In the genomic region with DNA sequence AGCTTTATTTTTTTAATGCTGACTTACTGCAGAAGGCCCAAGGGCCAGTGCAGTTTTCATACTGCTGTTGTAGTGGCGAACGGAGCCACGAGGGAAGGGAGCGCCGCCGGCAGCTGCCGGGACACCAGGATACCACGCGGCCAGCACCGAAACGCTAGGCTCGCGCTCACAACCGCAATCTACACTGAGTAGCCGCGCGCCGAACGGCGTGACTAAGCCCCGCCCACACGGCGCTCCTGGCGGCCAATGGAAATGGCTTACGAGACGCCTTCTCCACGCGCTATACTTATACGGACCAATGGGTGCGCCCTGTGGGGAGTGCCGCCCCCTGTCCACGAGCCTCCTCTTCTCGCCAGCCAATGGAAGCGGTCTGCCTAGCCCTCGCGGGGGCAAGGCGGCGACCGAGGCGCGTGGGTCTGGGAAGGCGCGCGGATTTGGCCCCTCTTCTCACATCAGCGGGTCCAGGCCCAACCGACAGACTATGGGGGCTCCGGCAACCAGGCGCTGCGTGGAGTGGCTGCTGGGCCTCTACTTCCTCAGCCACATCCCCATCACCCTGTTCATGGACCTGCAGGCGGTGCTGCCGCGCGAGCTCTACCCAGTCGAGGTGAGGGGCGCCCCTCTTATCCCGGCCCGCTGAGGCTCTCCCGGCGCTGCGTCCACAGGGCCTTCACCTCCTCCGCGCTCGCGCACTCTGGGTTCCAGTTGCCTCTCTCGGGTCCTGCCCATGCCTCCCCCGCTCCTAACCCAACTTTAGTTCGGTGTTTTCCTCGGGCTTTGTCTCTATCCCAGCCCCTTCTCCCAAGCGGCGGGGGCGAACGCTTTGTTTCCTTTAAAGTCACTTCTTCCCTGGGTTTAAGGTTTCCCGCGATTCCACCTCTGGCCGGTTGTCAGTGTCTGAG, we compare ENCODE assay signal across 1 cellular context.
TF ChIP-seq lines count a peak whose summit lies in the region.

A gene (plus strand): TSS at position 442 of the 902 bp plus-strand sequence. CDS start 40 bp downstream, at position 482.

TF ChIP-seq in WTC11, 78 proteins besides CTCF, POLR2A, EP300 and RAD21 (continued from another document and continues in another):
- TF ChIP-seq, protein P1, sequence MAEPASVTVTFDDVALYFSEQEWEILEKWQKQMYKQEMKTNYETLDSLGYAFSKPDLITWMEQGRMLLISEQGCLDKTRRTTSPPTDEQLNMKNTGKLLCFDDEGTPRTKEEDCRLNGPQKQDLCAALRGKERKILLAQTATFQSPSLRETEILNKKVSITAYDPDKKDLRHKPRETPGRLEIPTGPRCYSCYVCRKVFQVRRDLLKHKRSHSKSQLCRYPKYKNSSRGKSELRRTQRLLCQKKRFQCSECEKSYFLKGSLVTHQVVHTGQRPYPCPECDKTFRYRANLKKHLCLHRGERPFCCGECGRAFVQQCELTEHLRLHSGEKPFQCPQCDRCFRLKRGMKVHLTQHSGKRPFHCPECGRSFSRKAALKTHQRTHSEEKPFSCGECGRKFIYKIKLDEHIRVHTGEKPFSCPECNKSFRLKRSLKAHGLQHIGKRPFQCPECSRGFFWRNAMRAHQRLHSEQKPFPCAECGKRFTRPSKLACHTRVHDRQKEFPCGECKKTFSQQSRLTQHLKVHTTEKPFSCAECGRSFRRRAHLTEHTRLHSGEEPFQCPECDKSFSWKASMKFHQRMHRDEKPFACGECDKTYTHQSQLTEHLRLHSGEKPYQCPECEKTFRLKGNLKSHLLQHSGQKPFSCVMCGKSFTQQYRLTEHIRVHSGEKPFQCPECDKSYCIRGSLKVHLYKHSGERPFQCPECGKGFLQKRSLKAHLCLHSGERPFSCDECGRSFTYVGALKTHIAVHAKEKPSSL (CRISPR knock-in tag; conservative IDR thresholded peaks at IDR 0.05), result no peak
- TF ChIP-seq RORB (CRISPR knock-in tag; IDR thresholded peaks at IDR 0.05) (no peak), FOXJ3 (CRISPR knock-in tag; IDR thresholded peaks at IDR 0.05; ENCODE audit: borderline replicate concordance) (no peak), ZNF121 (CRISPR knock-in tag; IDR thresholded peaks at IDR 0.05) (no peak), GABPB1 (CRISPR knock-in tag; IDR thresholded peaks at IDR 0.05) (no peak), SOX15 (CRISPR knock-in tag; IDR thresholded peaks at IDR 0.05) (no peak), ELF4 (CRISPR knock-in tag; IDR thresholded peaks at IDR 0.05; ENCODE audit: low read depth) (no peak), TEAD1 (CRISPR knock-in tag; IDR thresholded peaks at IDR 0.05) (peak; percentile 60), IRF2 (CRISPR knock-in tag; IDR thresholded peaks at IDR 0.05; ENCODE audit: borderline replicate concordance, low read depth) (no peak), SMAD3 (CRISPR knock-in tag; IDR thresholded peaks at IDR 0.05; ENCODE audit: borderline replicate concordance) (peak; percentile 14; the same call in 1 of the 2 replicates), NFYB (CRISPR knock-in tag; conservative IDR thresholded peaks at IDR 0.05; ENCODE audit: low read depth) (peak; percentile 95), TEAD4 (CRISPR knock-in tag; IDR thresholded peaks at IDR 0.05) (peak; percentile 39; the same call in 1 of the 2 replicates), PRRX2 (CRISPR knock-in tag; IDR thresholded peaks at IDR 0.05) (no peak), GRHL2 (CRISPR knock-in tag; IDR thresholded peaks at IDR 0.05; ENCODE audit: insufficient replicate concordance, severe bottlenecking) (no peak)
- TF ChIP-seq, protein P2, sequence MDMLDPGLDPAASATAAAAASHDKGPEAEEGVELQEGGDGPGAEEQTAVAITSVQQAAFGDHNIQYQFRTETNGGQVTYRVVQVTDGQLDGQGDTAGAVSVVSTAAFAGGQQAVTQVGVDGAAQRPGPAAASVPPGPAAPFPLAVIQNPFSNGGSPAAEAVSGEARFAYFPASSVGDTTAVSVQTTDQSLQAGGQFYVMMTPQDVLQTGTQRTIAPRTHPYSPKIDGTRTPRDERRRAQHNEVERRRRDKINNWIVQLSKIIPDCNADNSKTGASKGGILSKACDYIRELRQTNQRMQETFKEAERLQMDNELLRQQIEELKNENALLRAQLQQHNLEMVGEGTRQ (CRISPR knock-in tag; IDR thresholded peaks at IDR 0.05), result 0 out of 2 replicates have a peak, but pooled peaks have one; percentile 42
- TF ChIP-seq, protein P3, sequence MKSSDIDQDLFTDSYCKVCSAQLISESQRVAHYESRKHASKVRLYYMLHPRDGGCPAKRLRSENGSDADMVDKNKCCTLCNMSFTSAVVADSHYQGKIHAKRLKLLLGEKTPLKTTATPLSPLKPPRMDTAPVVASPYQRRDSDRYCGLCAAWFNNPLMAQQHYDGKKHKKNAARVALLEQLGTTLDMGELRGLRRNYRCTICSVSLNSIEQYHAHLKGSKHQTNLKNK (CRISPR knock-in tag; IDR thresholded peaks at IDR 0.05), result no peak
- TF ChIP-seq, protein P4, sequence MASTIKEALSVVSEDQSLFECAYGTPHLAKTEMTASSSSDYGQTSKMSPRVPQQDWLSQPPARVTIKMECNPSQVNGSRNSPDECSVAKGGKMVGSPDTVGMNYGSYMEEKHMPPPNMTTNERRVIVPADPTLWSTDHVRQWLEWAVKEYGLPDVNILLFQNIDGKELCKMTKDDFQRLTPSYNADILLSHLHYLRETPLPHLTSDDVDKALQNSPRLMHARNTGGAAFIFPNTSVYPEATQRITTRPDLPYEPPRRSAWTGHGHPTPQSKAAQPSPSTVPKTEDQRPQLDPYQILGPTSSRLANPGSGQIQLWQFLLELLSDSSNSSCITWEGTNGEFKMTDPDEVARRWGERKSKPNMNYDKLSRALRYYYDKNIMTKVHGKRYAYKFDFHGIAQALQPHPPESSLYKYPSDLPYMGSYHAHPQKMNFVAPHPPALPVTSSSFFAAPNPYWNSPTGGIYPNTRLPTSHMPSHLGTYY (CRISPR knock-in tag; IDR thresholded peaks at IDR 0.05), result no peak
- TF ChIP-seq, protein P5, sequence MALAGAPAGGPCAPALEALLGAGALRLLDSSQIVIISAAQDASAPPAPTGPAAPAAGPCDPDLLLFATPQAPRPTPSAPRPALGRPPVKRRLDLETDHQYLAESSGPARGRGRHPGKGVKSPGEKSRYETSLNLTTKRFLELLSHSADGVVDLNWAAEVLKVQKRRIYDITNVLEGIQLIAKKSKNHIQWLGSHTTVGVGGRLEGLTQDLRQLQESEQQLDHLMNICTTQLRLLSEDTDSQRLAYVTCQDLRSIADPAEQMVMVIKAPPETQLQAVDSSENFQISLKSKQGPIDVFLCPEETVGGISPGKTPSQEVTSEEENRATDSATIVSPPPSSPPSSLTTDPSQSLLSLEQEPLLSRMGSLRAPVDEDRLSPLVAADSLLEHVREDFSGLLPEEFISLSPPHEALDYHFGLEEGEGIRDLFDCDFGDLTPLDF (CRISPR knock-in tag; IDR thresholded peaks at IDR 0.05), result no peak; the same call in 1 of the 2 replicates
- TF ChIP-seq, protein P6, sequence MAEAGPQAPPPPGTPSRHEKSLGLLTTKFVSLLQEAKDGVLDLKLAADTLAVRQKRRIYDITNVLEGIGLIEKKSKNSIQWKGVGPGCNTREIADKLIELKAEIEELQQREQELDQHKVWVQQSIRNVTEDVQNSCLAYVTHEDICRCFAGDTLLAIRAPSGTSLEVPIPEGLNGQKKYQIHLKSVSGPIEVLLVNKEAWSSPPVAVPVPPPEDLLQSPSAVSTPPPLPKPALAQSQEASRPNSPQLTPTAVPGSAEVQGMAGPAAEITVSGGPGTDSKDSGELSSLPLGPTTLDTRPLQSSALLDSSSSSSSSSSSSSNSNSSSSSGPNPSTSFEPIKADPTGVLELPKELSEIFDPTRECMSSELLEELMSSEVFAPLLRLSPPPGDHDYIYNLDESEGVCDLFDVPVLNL (CRISPR knock-in tag; IDR thresholded peaks at IDR 0.05; ENCODE audit: borderline replicate concordance, low read depth), result no peak
- TF ChIP-seq, protein P7, sequence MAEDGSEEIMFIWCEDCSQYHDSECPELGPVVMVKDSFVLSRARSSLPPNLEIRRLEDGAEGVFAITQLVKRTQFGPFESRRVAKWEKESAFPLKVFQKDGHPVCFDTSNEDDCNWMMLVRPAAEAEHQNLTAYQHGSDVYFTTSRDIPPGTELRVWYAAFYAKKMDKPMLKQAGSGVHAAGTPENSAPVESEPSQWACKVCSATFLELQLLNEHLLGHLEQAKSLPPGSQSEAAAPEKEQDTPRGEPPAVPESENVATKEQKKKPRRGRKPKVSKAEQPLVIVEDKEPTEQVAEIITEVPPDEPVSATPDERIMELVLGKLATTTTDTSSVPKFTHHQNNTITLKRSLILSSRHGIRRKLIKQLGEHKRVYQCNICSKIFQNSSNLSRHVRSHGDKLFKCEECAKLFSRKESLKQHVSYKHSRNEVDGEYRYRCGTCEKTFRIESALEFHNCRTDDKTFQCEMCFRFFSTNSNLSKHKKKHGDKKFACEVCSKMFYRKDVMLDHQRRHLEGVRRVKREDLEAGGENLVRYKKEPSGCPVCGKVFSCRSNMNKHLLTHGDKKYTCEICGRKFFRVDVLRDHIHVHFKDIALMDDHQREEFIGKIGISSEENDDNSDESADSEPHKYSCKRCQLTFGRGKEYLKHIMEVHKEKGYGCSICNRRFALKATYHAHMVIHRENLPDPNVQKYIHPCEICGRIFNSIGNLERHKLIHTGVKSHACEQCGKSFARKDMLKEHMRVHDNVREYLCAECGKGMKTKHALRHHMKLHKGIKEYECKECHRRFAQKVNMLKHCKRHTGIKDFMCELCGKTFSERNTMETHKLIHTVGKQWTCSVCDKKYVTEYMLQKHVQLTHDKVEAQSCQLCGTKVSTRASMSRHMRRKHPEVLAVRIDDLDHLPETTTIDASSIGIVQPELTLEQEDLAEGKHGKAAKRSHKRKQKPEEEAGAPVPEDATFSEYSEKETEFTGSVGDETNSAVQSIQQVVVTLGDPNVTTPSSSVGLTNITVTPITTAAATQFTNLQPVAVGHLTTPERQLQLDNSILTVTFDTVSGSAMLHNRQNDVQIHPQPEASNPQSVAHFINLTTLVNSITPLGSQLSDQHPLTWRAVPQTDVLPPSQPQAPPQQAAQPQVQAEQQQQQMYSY (CRISPR knock-in tag; IDR thresholded peaks at IDR 0.05), result no peak
- TF ChIP-seq, protein P8, sequence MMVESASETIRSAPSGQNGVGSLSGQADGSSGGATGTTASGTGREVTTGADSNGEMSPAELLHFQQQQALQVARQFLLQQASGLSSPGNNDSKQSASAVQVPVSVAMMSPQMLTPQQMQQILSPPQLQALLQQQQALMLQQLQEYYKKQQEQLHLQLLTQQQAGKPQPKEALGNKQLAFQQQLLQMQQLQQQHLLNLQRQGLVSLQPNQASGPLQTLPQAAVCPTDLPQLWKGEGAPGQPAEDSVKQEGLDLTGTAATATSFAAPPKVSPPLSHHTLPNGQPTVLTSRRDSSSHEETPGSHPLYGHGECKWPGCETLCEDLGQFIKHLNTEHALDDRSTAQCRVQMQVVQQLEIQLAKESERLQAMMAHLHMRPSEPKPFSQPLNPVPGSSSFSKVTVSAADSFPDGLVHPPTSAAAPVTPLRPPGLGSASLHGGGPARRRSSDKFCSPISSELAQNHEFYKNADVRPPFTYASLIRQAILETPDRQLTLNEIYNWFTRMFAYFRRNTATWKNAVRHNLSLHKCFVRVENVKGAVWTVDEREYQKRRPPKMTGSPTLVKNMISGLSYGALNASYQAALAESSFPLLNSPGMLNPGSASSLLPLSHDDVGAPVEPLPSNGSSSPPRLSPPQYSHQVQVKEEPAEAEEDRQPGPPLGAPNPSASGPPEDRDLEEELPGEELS (CRISPR knock-in tag; IDR thresholded peaks at IDR 0.05), result peak; percentile 35
- TF ChIP-seq, protein P9, sequence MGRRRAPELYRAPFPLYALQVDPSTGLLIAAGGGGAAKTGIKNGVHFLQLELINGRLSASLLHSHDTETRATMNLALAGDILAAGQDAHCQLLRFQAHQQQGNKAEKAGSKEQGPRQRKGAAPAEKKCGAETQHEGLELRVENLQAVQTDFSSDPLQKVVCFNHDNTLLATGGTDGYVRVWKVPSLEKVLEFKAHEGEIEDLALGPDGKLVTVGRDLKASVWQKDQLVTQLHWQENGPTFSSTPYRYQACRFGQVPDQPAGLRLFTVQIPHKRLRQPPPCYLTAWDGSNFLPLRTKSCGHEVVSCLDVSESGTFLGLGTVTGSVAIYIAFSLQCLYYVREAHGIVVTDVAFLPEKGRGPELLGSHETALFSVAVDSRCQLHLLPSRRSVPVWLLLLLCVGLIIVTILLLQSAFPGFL (CRISPR knock-in tag; IDR thresholded peaks at IDR 0.05; ENCODE audit: borderline replicate concordance), result no peak; the same call in 1 of the 2 replicates
- TF ChIP-seq, protein P10, sequence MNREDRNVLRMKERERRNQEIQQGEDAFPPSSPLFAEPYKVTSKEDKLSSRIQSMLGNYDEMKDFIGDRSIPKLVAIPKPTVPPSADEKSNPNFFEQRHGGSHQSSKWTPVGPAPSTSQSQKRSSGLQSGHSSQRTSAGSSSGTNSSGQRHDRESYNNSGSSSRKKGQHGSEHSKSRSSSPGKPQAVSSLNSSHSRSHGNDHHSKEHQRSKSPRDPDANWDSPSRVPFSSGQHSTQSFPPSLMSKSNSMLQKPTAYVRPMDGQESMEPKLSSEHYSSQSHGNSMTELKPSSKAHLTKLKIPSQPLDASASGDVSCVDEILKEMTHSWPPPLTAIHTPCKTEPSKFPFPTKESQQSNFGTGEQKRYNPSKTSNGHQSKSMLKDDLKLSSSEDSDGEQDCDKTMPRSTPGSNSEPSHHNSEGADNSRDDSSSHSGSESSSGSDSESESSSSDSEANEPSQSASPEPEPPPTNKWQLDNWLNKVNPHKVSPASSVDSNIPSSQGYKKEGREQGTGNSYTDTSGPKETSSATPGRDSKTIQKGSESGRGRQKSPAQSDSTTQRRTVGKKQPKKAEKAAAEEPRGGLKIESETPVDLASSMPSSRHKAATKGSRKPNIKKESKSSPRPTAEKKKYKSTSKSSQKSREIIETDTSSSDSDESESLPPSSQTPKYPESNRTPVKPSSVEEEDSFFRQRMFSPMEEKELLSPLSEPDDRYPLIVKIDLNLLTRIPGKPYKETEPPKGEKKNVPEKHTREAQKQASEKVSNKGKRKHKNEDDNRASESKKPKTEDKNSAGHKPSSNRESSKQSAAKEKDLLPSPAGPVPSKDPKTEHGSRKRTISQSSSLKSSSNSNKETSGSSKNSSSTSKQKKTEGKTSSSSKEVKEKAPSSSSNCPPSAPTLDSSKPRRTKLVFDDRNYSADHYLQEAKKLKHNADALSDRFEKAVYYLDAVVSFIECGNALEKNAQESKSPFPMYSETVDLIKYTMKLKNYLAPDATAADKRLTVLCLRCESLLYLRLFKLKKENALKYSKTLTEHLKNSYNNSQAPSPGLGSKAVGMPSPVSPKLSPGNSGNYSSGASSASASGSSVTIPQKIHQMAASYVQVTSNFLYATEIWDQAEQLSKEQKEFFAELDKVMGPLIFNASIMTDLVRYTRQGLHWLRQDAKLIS (CRISPR knock-in tag; IDR thresholded peaks at IDR 0.05; ENCODE audit: borderline replicate concordance), result no peak
